ENCODE assay signal across 29 cellular contexts in the genomic region with DNA sequence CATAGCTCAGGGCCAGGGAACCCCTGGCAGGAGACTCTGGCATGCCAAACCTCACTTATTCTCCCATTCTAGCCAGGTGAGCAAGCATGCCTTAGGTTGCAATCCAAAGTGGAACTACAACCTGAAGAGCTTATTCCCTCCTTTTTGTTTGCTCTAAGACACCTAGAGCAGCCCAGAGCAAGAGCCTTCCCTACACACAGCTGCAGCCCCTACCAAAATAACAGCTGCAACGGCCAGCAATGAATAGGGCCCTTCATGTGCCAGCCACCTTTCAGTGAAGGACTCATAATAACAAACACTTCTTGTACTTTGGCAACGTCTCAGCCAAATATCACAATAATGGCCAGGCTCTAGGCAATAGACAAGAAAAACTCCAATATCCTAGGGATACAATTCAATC.
"Had no signal": no experiment of that assay in that cellular context is flagged by ENCODE, and none has a peak within 500 bp of the region (broad histone marks: within the 10 kb centered on the region; RNA-seq: fewer than 3 reads in every experiment).

No MANE protein-coding gene starts in this region.

- H3K27ac ChIP-seq: adrenal gland, ascending aorta, cardiac muscle cell, coronary artery, gastroesophageal sphincter, heart left ventricle, neural progenitor cell, parathyroid adenoma, right atrium auricular region, transverse colon had no signal

- H3K36me3 ChIP-seq: adrenal gland, ascending aorta, cardiac muscle cell, gastroesophageal sphincter, heart left ventricle, neural progenitor cell, right atrium auricular region, transverse colon had no signal

- H3K9me3 Mint-ChIP-seq: activated naive CD4-positive, alpha-beta T cell treated with anti-CD3 and anti-CD28 coated beads for 36 hours; activated naive CD8-positive, alpha-beta T cell treated with anti-CD3 and anti-CD28 coated beads for 36 hours; activated T-cell treated with anti-CD3 and anti-CD28 coated beads, Interleukin-2, amount 50 U/mL, for 72 hours; brain; immature natural killer cell; naive thymus-derived CD8-positive, alpha-beta T cell had no signal

- H3K4me1 Mint-ChIP-seq: activated naive CD8-positive, alpha-beta T cell treated with anti-CD3 and anti-CD28 coated beads for 36 hours; immature natural killer cell; memory B cell; naive thymus-derived CD8-positive, alpha-beta T cell had no signal

- DNase-seq: activated CD4-positive, alpha-beta T cell treated with anti-CD3 and anti-CD28 coated beads for 4 hours; activated CD4-positive, alpha-beta T cell treated with anti-CD3 and anti-CD28 coated beads, Interleukin-2, amount 50 U/mL, for 4 hours; activated effector memory CD4-positive, alpha-beta T cell treated with Interleukin-2 at 50 U/mL for 16 hours; activated naive CD4-positive, alpha-beta T cell treated with anti-CD3 and anti-CD28 coated beads for 36 hours; activated naive CD8-positive, alpha-beta T cell treated with anti-CD3 and anti-CD28 coated beads for 36 hours; activated T-cell treated with anti-CD3 and anti-CD28 coated beads for 4 hours; activated T-cell treated with anti-CD3 and anti-CD28 coated beads, Interleukin-2, amount 50 U/mL, for 72 hours; adrenal gland; dorsolateral prefrontal cortex; effector memory CD4-positive, alpha-beta T cell; heart left ventricle; immature natural killer cell; kidney; left colon; midbrain; naive thymus-derived CD8-positive, alpha-beta T cell; occipital lobe; stimulated activated CD4-positive, alpha-beta T cell treated with anti-CD3 and anti-CD28 coated beads, Interleukin-2, amount 100 ng/mL, for 48 hours; stimulated activated naive CD4-positive, alpha-beta T cell treated with Interleukin-2 at 50 U/mL for 16 hours; transverse colon had no signal

- H3K27ac Mint-ChIP-seq: activated naive CD4-positive, alpha-beta T cell treated with anti-CD3 and anti-CD28 coated beads for 36 hours; activated naive CD8-positive, alpha-beta T cell treated with anti-CD3 and anti-CD28 coated beads for 36 hours; activated T-cell treated with anti-CD3 and anti-CD28 coated beads, Interleukin-2, amount 50 U/mL, for 72 hours; immature natural killer cell; memory B cell; naive thymus-derived CD8-positive, alpha-beta T cell; neural progenitor cell had no signal

- H3K9me3 ChIP-seq: adrenal gland, ascending aorta, gastroesophageal sphincter, heart left ventricle, right atrium auricular region, transverse colon had no signal

- H3K36me3 Mint-ChIP-seq: activated naive CD8-positive, alpha-beta T cell treated with anti-CD3 and anti-CD28 coated beads for 36 hours; brain; immature natural killer cell; memory B cell; naive thymus-derived CD8-positive, alpha-beta T cell; neural progenitor cell had no signal

- H3K4me3 Mint-ChIP-seq: activated naive CD4-positive, alpha-beta T cell treated with anti-CD3 and anti-CD28 coated beads for 36 hours; activated naive CD8-positive, alpha-beta T cell treated with anti-CD3 and anti-CD28 coated beads for 36 hours; activated T-cell treated with anti-CD3 and anti-CD28 coated beads, Interleukin-2, amount 50 U/mL, for 72 hours; brain; immature natural killer cell; memory B cell; naive thymus-derived CD8-positive, alpha-beta T cell; neural progenitor cell had no signal

- H3K4me3 ChIP-seq: adrenal gland, ascending aorta, cardiac muscle cell, coronary artery, dorsolateral prefrontal cortex, gastroesophageal sphincter, heart left ventricle, neural progenitor cell, right atrium auricular region, transverse colon had no signal

- ATAC-seq: activated T-cell treated with anti-CD3 and anti-CD28 coated beads, Interleukin-2, amount 50 U/mL, for 72 hours; gastroesophageal sphincter; heart left ventricle; left colon; naive thymus-derived CD8-positive, alpha-beta T cell had no signal

- H3K27me3 ChIP-seq: adrenal gland, ascending aorta, gastroesophageal sphincter, neural progenitor cell, right atrium auricular region, transverse colon had no signal

- H3K4me1 ChIP-seq: adrenal gland, ascending aorta, gastroesophageal sphincter, heart left ventricle, neural progenitor cell, parathyroid adenoma, right atrium auricular region, transverse colon had no signal
